ENCODE assay signal across 8 cellular contexts in genomic region chr14:22039938-22040780, GRCh38.
DNase-seq lines count a peak whose midpoint lies in the region; ATAC-seq and TF ChIP-seq lines count a peak whose summit lies in the region.

No MANE protein-coding gene starts in this region.

- H3K4me1 Mint-ChIP-seq in activated T-cell treated with anti-CD3 and anti-CD28 coated beads, Interleukin-2, amount 50 U/mL, for 24 hours (ENCODE audit: low read depth): peaks cover 20% of the 10 kb centered on the region

- no peaks in the 10 kb centered on the region for H3K27me3 Mint-ChIP-seq in activated T-cell treated with anti-CD3 and anti-CD28 coated beads, Interleukin-2, amount 50 U/mL, for 24 hours

- H3K36me3 Mint-ChIP-seq in activated T-cell treated with anti-CD3 and anti-CD28 coated beads, Interleukin-2, amount 50 U/mL, for 24 hours (ENCODE audit: low read depth): no peaks in the 10 kb centered on the region

- peaks cover 7% of the 10 kb centered on the region for H3K4me1 ChIP-seq in KMS-11 (ENCODE audit: low read depth, poor library complexity, severe bottlenecking)
- no peaks in the 10 kb centered on the region for H3K4me1 ChIP-seq in hepatocyte (ENCODE audit: insufficient read depth)
- no peaks in the 10 kb centered on the region for H3K4me1 ChIP-seq in thyroid gland

- no peaks in the 10 kb centered on the region for H3K36me3 ChIP-seq in KMS-11 (ENCODE audit: insufficient read depth)
- no peaks in the 10 kb centered on the region for H3K36me3 ChIP-seq in hepatocyte (replicated peaks; ENCODE audit: insufficient read depth, low read depth)
- no peaks in the 10 kb centered on the region for H3K36me3 ChIP-seq in thyroid gland

- no peak overlapping the region for H3K4me2 ChIP-seq in KMS-11
- H3K4me2 ChIP-seq in hepatocyte: no peak overlapping the region

- H3K27me3 ChIP-seq in KMS-11 (ENCODE audit: insufficient read depth, low read depth) (no peaks in the 10 kb centered on the region), hepatocyte (peaks cover 5% of the 10 kb centered on the region), thyroid gland (no peaks in the 10 kb centered on the region)

- peak overlapping the region; percentile 75 for H3K4me3 Mint-ChIP-seq in activated T-cell treated with anti-CD3 and anti-CD28 coated beads, Interleukin-2, amount 50 U/mL, for 24 hours

- H3K79me2 ChIP-seq in KMS-11 (ENCODE audit: insufficient read depth, low read depth) (no peaks in the 10 kb centered on the region), hepatocyte (no peaks in the 10 kb centered on the region)

- peak overlapping the region; percentile 82 for H3K27ac Mint-ChIP-seq in activated T-cell treated with anti-CD3 and anti-CD28 coated beads, Interleukin-2, amount 50 U/mL, for 24 hours

- H3K9me2 ChIP-seq in hepatocyte (replicated peaks; ENCODE audit: insufficient read depth): no peaks in the 10 kb centered on the region

- no peak for ATAC-seq in GM18498 (IDR thresholded peaks at IDR 0.05; ENCODE audit: unreplicated experiment)
- ATAC-seq in GM21390 (IDR thresholded peaks at IDR 0.05; ENCODE audit: unreplicated experiment): no peak

- DNase-seq in Caki2 (ENCODE audit: low read depth): peak; percentile 10
- DNase-seq in activated T-cell treated with anti-CD3 and anti-CD28 coated beads, Interleukin-2, amount 50 U/mL, for 24 hours: peak; percentile 30
- DNase-seq in hepatocyte (ENCODE audit: low spot score): peak; percentile 20
- peak; percentile 56 to 61 for DNase-seq in thyroid gland
- DNase-seq in DMS153 treated with DMSO at 0.1 percent for 48 hours (lab: John Stamatoyannopoulos, UW; ENCODE audit: unreplicated experiment): no peak

- H3K9ac ChIP-seq in KMS-11: no peak overlapping the region

- H3K4me3 ChIP-seq in KMS-11 (IDR thresholded peaks at IDR 0.05; ENCODE audit: insufficient read depth, low read depth, low read length) (no peak overlapping the region), hepatocyte (no peak overlapping the region), thyroid gland (replicated peaks in 1 of 3) (no peak overlapping the region)

- TF ChIP-seq CTCF in KMS-11 (conservative IDR thresholded peaks at IDR 0.05; ENCODE audit: low read depth, low read length): peak; percentile 63
- TF ChIP-seq CTCF in hepatocyte (IDR thresholded peaks at IDR 0.05; ENCODE audit: poor library complexity): peak; percentile 56
- TF ChIP-seq CTCF in thyroid gland (IDR thresholded peaks at IDR 0.05): peak; percentile 40 to 72 (median 60)

- no peaks in the 10 kb centered on the region for H3K9me3 Mint-ChIP-seq in activated T-cell treated with anti-CD3 and anti-CD28 coated beads, Interleukin-2, amount 50 U/mL, for 24 hours

- WGBS in hepatocyte (ENCODE audit: low lambda C conversion rate, missing lambda C conversion rate): 51% methylated on average over 6 of the region's 6 CpGs
- WGBS in thyroid gland, 2 donors: 36 to 42% methylated on average over 6 of the region's 6 CpGs

- no peak for TF ChIP-seq POLR2A in thyroid gland (IDR thresholded peaks at IDR 0.05)

- H2AFZ ChIP-seq in KMS-11 (ENCODE audit: low read depth) (no peak overlapping the region), hepatocyte (no peak overlapping the region)

- H4K20me1 ChIP-seq in KMS-11 (ENCODE audit: insufficient read depth) (no peaks in the 10 kb centered on the region), hepatocyte (ENCODE audit: insufficient read depth, poor library complexity, severe bottlenecking) (no peaks in the 10 kb centered on the region)

- no peak overlapping the region for H3K27ac ChIP-seq in KMS-11
- no peak overlapping the region for H3K27ac ChIP-seq in hepatocyte
- H3K27ac ChIP-seq in thyroid gland: no peak overlapping the region

- H3K9me3 ChIP-seq in hepatocyte (ENCODE audit: low read depth) (no peaks in the 10 kb centered on the region), thyroid gland (no peaks in the 10 kb centered on the region)

- intact Hi-C loops in thyroid gland (cut with DNase I): loop anchor here (5.0 kb wide), 1 partner anchor 62 kb away; no protein-coding TSS in a partner anchor

- in situ Hi-C loops in Caki2 (cut with HindIII; ENCODE audit: low pct_unique_long_range_greater_than_20kb, low sequenced_read_pairs): no loop called here
